In the genomic region with DNA sequence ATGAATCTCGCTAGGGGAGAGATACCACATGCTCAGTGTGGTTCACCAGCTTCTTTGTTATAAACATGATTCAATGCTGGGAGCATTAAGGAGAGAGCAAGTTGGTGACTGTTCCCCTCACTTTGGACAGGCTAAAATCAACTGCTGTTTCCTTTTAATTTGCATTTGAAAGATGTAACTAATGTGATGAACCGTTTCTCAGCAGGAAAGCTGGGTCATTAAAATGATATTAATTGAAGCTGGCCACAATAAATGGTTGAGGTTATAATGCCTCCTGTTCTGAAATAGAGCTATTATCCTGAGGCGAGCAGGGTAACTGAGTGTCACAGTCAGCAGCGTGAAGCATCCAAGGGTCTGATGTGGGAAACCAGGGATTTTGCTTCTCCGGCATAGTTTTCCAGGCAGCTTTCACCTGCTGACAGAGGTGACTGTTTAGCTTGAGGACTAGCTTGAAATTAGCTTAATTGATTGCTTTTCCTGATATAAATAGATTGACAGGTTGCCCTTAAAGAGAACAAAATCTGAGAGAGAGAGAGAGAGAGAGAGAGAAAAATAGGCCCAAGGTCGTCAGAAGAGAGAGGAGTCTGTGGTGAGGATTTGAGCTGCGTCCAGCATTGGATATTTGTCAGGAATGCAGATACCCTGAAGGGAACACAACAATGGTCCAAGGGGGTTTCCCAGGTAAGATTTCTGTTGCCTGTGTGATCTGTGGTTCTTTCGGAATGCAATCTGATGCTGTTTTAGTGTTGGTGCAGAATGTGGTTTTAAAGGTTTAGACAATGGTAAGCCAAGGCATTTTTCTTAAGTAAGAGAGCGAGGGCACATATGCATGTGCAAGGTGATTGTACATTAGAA, we compare ENCODE assay signal across 12 cellular contexts.
DNase-seq lines count a peak whose midpoint lies in the region; ATAC-seq and TF ChIP-seq lines count a peak whose summit lies in the region.
"Had no signal": no experiment of that assay in that cellular context is flagged by ENCODE, and none has a peak within 500 bp of the region (broad histone marks: within the 10 kb centered on the region; RNA-seq: fewer than 3 reads in every experiment).

No MANE protein-coding gene starts in this region.

- H3K4me1 ChIP-seq in foreskin keratinocyte, result peaks cover 21% of the 10 kb centered on the region

- ATAC-seq in foreskin keratinocyte (peak; percentile 90), omental fat pad (ENCODE audit: low FRiP score) (peak; percentile 27), esophagus mucosa (no peak)

- H3K27me3 ChIP-seq in foreskin keratinocyte (no peaks in the 10 kb centered on the region), MG63 (no peaks in the 10 kb centered on the region)
- H3K27me3 ChIP-seq: neutrophil, SJCRH30 had no signal

- no peak overlapping the region for H3K4me3 ChIP-seq in MG63
- H3K4me3 ChIP-seq: SJCRH30 had no signal

- no peak overlapping the region for H3K27ac ChIP-seq in foreskin keratinocyte
- H3K27ac ChIP-seq: neutrophil, SJCRH30 had no signal

- H3K36me3 ChIP-seq in MG63, result no peaks in the 10 kb centered on the region
- H3K36me3 ChIP-seq: neutrophil, SJCRH30 had no signal

- H3K9me3 ChIP-seq in MG63, result no peaks in the 10 kb centered on the region
- H3K9me3 ChIP-seq: neutrophil, SJCRH30 had no signal

- TF ChIP-seq CTCF in foreskin keratinocyte (conservative IDR thresholded peaks at IDR 0.05), result no peak
- TF ChIP-seq CTCF in omental fat pad (IDR thresholded peaks at IDR 0.05), result no peak

- DNase-seq in HT1080 (ENCODE audit: low read depth) (peak; percentile 21), SK-N-DZ (ENCODE audit: low spot score) (peak; percentile 4), foreskin keratinocyte (peak; percentile 88 to 94), omental fat pad (ENCODE audit: low spot score) (no peak), MG63 (no peak), activated gamma-delta T cell treated with Interleukin-2 at 50 U/mL for 16 hours (no peak), NCI-H1048 (lab: John Stamatoyannopoulos, UW) (no peak)
- DNase-seq: central memory CD4-positive, alpha-beta T cell; NCI-H1694 had no signal

Comparison
In these comparisons a context has a peak if more than half of its experiments do, and no peak if none do; other contexts are left out.
1. DNase-seq: peak in HT1080 (single experiment), SK-N-DZ (single experiment) and foreskin keratinocyte (2 of 2); none in omental fat pad (single experiment), MG63 (single experiment), activated gamma-delta T cell treated with Interleukin-2 at 50 U/mL for 16 hours (single experiment) and NCI-H1048 (single experiment).